ENCODE assay signal across 2 cellular contexts in the genomic region with DNA sequence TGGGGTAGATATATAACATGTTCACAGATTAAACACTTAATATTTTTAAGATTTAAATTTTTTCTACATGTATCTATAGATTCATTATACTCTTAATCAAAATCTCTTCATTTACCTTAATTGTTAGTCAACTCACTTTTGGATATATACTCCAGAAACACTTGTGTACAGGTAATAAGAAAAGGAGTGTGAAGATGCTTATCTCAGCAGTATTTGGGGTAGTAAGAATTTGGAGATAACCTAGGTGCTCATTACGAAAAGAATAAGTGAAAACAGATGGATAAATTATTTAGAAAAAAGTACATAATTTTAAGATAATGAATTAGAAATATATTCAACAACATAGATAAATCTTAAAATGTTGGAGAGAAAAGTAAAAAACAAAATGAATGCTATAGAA.
A peak's percentile ranks its signal among the peaks of the same experiment; 100 is the strongest.
TF ChIP-seq lines count a peak whose summit lies in the region.

No MANE protein-coding gene starts in this region.

TF ChIP-seq in HepG2, 621 proteins besides CTCF, POLR2A, EP300 and RAD21 (continued from another document):
- peak; percentile 56 to 77; a peak in 3 of 4 replicates for TF ChIP-seq MAFK (conservative IDR thresholded peaks at IDR 0.05 in 1 of 2, IDR thresholded peaks at IDR 0.05 in 1 of 2; ENCODE audit: low read length in 2 of 2)
TF ChIP-seq in HepG2: peak in this region for 2.

TF ChIP-seq in IMR-90, 13 proteins besides CTCF, POLR2A, EP300 and RAD21 (continued from another document):
- no peak for TF ChIP-seq CHD1 (IDR thresholded peaks at IDR 0.05; ENCODE audit: low read depth, low read length)
